ENCODE assay signal across 23 cellular contexts in genomic region chr2:150557020-150557644, GRCh38.
A peak's percentile ranks its signal among the peaks of the same experiment; 100 is the strongest.
DNase-seq lines count a peak whose midpoint lies in the region; ATAC-seq and TF ChIP-seq lines count a peak whose summit lies in the region.
"Had no signal": no experiment of that assay in that cellular context is flagged by ENCODE, and none has a peak within 500 bp of the region (broad histone marks: within the 10 kb centered on the region; RNA-seq: fewer than 3 reads in every experiment).

No MANE protein-coding gene starts in this region.

- POLR2A ChIA-PET in MCF 10A (lab: Yijun Ruan, JAX): no interaction called here

- H3K9me3 ChIP-seq in mammary epithelial cell (replicated peaks; ENCODE audit: insufficient read depth, low read length) (no peaks in the 10 kb centered on the region), osteoblast (ENCODE audit: low read depth, low read length) (no peaks in the 10 kb centered on the region)
- H3K9me3 ChIP-seq: Caco-2 had no signal

- H3K79me2 ChIP-seq in mammary epithelial cell (ENCODE audit: insufficient read depth, low read length) (no peaks in the 10 kb centered on the region), osteoblast (ENCODE audit: insufficient read depth, low read length) (no peaks in the 10 kb centered on the region)

- WGBS in mammary epithelial cell (ENCODE audit: low coverage, missing lambda C conversion rate): 22% methylated on average over 2 of the region's 2 CpGs

- H3K9me3 Mint-ChIP-seq in MCF 10A (ENCODE audit: unreplicated experiment): no peaks in the 10 kb centered on the region

- H3K4me1 ChIP-seq in mammary epithelial cell (ENCODE audit: insufficient read depth, low read length): peaks cover 11% of the 10 kb centered on the region
- peaks cover 26% of the 10 kb centered on the region for H3K4me1 ChIP-seq in osteoblast (ENCODE audit: insufficient read depth, low read length)

- BruUV-seq in mammary epithelial cell (replicated peaks; lab: Mats Ljungman, UMichigan) (no TSS peak), MCF 10A (replicated peaks; lab: Mats Ljungman, UMichigan) (no TSS peak)

- H3K27ac ChIP-seq in mammary epithelial cell (ENCODE audit: insufficient read depth, low read depth, low read length): no peak overlapping the region
- no peak overlapping the region for H3K27ac ChIP-seq in osteoblast (ENCODE audit: low read depth, low read length)
- H3K27ac ChIP-seq: RWPE1 had no signal

- ATAC-seq in GM21526 (IDR thresholded peaks at IDR 0.05; ENCODE audit: low FRiP score, unreplicated experiment): no peak

- no peak for TF ChIP-seq CTCF in mammary epithelial cell (conservative IDR thresholded peaks at IDR 0.05 in 1 of 2, IDR thresholded peaks at IDR 0.05 in 1 of 2; ENCODE audit: extremely low read depth in 1 of 2, insufficient read depth in 1 of 2, low read depth in 1 of 2, low read length in 2 of 2)
- TF ChIP-seq CTCF in MCF 10A (IDR thresholded peaks at IDR 0.05; ENCODE audit: unreplicated experiment): no peak
- TF ChIP-seq CTCF in osteoblast (IDR thresholded peaks at IDR 0.05; ENCODE audit: extremely low read depth, low read depth, low read length): no peak

- no peaks in the 10 kb centered on the region for H3K27me3 Mint-ChIP-seq in MCF 10A (ENCODE audit: insufficient read depth, unreplicated experiment)
- H3K27me3 Mint-ChIP-seq: B cell had no signal

- H3K4me3 ChIP-seq in mammary epithelial cell (replicated peaks in 1 of 3; ENCODE audit: insufficient read depth in 1 of 3, low read depth in 2 of 3, low read length in 3 of 3) (no peak overlapping the region), osteoblast (ENCODE audit: insufficient read depth, low read length) (no peak overlapping the region)

- H3K4me2 ChIP-seq in mammary epithelial cell (ENCODE audit: insufficient read depth, low read depth, low read length): no peak overlapping the region
- peak overlapping the region; percentile 10 for H3K4me2 ChIP-seq in osteoblast (ENCODE audit: insufficient read depth, low read length)

- H3K4me3 Mint-ChIP-seq in MCF 10A (ENCODE audit: unreplicated experiment): no peak overlapping the region
- H3K4me3 Mint-ChIP-seq: B cell had no signal

- in situ Hi-C loops in mammary epithelial cell (cut with MboI; ENCODE audit: low sequenced_read_pairs in 2 of 2): no loop called here
- in situ Hi-C loops in SK-MEL-5 (cut with HindIII; ENCODE audit: low pct_unique_long_range_greater_than_20kb, low sequenced_read_pairs): no loop called here

- H3K9ac ChIP-seq in mammary epithelial cell (ENCODE audit: insufficient read depth, low read length): no peak overlapping the region

- H3K27me3 ChIP-seq in mammary epithelial cell (ENCODE audit: insufficient read depth, low read length): no peaks in the 10 kb centered on the region
- H3K27me3 ChIP-seq in osteoblast (ENCODE audit: insufficient read depth, low read length): no peaks in the 10 kb centered on the region

- H2AFZ ChIP-seq in mammary epithelial cell (ENCODE audit: low read depth, low read length) (peak overlapping the region; percentile 67), osteoblast (ENCODE audit: low read length) (peak overlapping the region; percentile 52)

- H3K36me3 ChIP-seq in mammary epithelial cell (ENCODE audit: insufficient read depth, low read length) (no peaks in the 10 kb centered on the region), osteoblast (ENCODE audit: insufficient read depth, low read length) (no peaks in the 10 kb centered on the region)

- dilution Hi-C loops in mammary epithelial cell (cut with HindIII; ENCODE audit: low sequenced_read_pairs): no loop called here

- H4K20me1 ChIP-seq in mammary epithelial cell (ENCODE audit: insufficient read depth, low read length): no peaks in the 10 kb centered on the region
- no peaks in the 10 kb centered on the region for H4K20me1 ChIP-seq in osteoblast (ENCODE audit: insufficient read depth, low read length)

- DNase-seq in mammary epithelial cell: no peak
- DNase-seq in MCF 10A (ENCODE audit: unreplicated experiment): no peak
- peak; percentile 62 for DNase-seq in SK-MEL-5 (ENCODE audit: low read depth, low spot score)
- DNase-seq in fibroblast of peridontal ligament (ENCODE audit: extremely low read depth): peak; percentile 48
- DNase-seq in osteoblast (ENCODE audit: insufficient read length, low spot score, missing footprints): peak; percentile 31
- DNase-seq in mucosa of gallbladder (ENCODE audit: low spot score): no peak
- DNase-seq in activated CD4-positive, alpha-beta T cell treated with anti-CD3 and anti-CD28 coated beads, Interleukin-2, amount 50 U/mL, for 1 hour: no peak
- DNase-seq: 8988T, Caco-2, DMS153, GF-D8, GOT3, KBM-7, NCI-H1417 treated with DMSO at 0.1 percent for 48 hours, NCI-H187 treated with DMSO at 0.1 percent for 48 hours, NCI-H2227 treated with DMSO at 0.1 percent for 48 hours, NCI-H510A treated with DMSO at 0.1 percent for 48 hours, NCI-H774, OCI-M1, SIG-M5 had no signal

- CTCF ChIA-PET in mammary epithelial cell (lab: Charles Lee; ENCODE audit: low non-redundant PET) (no interaction called here), MCF 10A (lab: Yijun Ruan, JAX) (interaction anchor here (0.6 kb wide), 1 partner anchor 70 kb away, joined by 3 read pairs; no protein-coding TSS in a partner anchor)

- intact Hi-C loops in mammary epithelial cell (cut with micrococcal nuclease) (no loop called here), MCF 10A (cut with micrococcal nuclease) (no loop called here)

- no peaks in the 10 kb centered on the region for H3K36me3 Mint-ChIP-seq in MCF 10A (ENCODE audit: insufficient read depth, unreplicated experiment)

- peaks cover 9% of the 10 kb centered on the region for H3K4me1 Mint-ChIP-seq in MCF 10A (ENCODE audit: insufficient read depth, unreplicated experiment)
- H3K4me1 Mint-ChIP-seq: B cell had no signal

- H3K27ac Mint-ChIP-seq in MCF 10A (ENCODE audit: low read depth, unreplicated experiment): no peak overlapping the region
- H3K27ac Mint-ChIP-seq: B cell had no signal

Comparison
In these comparisons a context has a peak if more than half of its experiments do, and no peak if none do; other contexts are left out.
1. DNase-seq: peak in SK-MEL-5 (single experiment), fibroblast of peridontal ligament (single experiment) and osteoblast (single experiment); none in mammary epithelial cell (single experiment), MCF 10A (single experiment), mucosa of gallbladder (single experiment) and activated CD4-positive, alpha-beta T cell treated with anti-CD3 and anti-CD28 coated beads, Interleukin-2, amount 50 U/mL, for 1 hour (single experiment).